ENCODE assay signal across 9 cellular contexts in the genomic region with DNA sequence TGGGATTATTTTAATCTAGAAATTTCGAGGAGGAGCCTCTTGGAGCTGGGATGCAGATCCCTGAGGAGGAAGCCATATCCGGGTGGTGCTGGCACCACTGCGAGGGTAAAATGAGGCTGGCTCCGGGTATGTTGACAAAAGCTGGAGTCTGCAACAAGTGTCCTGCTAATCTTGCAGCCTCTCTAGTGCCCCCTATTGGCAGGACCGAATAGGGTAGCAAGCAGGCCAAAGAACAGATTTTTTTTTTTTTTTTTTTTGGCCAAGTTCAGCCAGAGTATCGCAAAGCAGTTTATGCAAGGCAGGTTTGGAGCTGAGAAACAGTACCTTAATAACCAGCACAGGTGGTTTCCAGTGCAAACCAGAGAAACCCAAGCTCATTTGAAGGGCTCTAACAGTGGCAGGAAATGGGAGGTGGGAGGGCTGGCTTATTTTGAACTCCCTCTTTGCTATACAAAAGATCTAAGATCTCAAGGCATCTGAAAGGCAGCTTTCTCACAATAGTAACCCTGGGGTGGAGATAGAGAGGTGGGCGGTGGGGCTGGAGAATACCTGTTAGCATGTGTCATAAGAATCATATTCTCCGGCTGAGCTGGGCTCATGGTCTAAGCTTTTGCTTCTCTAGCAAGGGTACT. TPM values are rescaled to one million over a fixed set of nuclear protein-coding genes. Genes with fewer than 3 reads are reported as not detected.
DNase-seq lines count a peak whose midpoint lies in the region; ATAC-seq and TF ChIP-seq lines count a peak whose summit lies in the region.
"Had no signal": no experiment of that assay in that cellular context is flagged by ENCODE, and none has a peak within 500 bp of the region (broad histone marks: within the 10 kb centered on the region; RNA-seq: fewer than 3 reads in every experiment).

No MANE protein-coding gene starts in this region.

- peaks cover 15% of the 10 kb centered on the region for H3K27me3 Mint-ChIP-seq in progenitor cell of endocrine pancreas

- H3K9me2 ChIP-seq in DOHH2 (replicated peaks; ENCODE audit: control insufficient read depth, low read length): no peaks in the 10 kb centered on the region
- H3K9me2 ChIP-seq in PC-9 (ENCODE audit: insufficient read depth): no peaks in the 10 kb centered on the region

- WGBS in adrenal gland, 4 donors: 72 to 79% (median 77%) methylated on average over 8 of the region's 8 CpGs

- POLR2A ChIA-PET in PC-9 (lab: Charles Lee; ENCODE audit: unreplicated experiment): interaction anchor here (0.5 to 1.0 kb wide), 6 partner anchors 9 to 553 kb away, joined by 3 to 10 read pairs (median 4); no protein-coding TSS in a partner anchor

- intact Hi-C loops in PC-9 (cut with micrococcal nuclease; ENCODE audit: unreplicated experiment): loop anchor here (1.0 to 2.0 kb wide), 2 partner anchors 18 to 35 kb away; no protein-coding TSS in a partner anchor
- intact Hi-C loops in adrenal gland (cut with DNase I): loop anchor here in 1 of 2 donors (10.0 kb wide), 1 partner anchor 380 kb away; no protein-coding TSS in a partner anchor

- H3K27ac ChIP-seq in DOHH2 (ENCODE audit: low read depth, low read length) (no peak overlapping the region), PC-9 (peak overlapping the region; percentile 50), adrenal gland (no peak overlapping the region)

- 0 out of 2 replicates have a peak overlapping the region, but pooled peaks have one; percentile 75 for H2AFZ ChIP-seq in PC-9

- H3K27me3 ChIP-seq in DOHH2 (ENCODE audit: control insufficient read depth, low read length) (peaks cover 8% of the 10 kb centered on the region; the same call in 1 of the 2 replicates), PC-9 (ENCODE audit: insufficient read depth, low read depth) (no peaks in the 10 kb centered on the region), adrenal gland (no peaks in the 10 kb centered on the region)

- no peak overlapping the region for H3K4me3 Mint-ChIP-seq in progenitor cell of endocrine pancreas (ENCODE audit: low read depth)

- H3K9me3 Mint-ChIP-seq in progenitor cell of endocrine pancreas (ENCODE audit: low read depth): no peaks in the 10 kb centered on the region

- TF ChIP-seq CTCF in DOHH2 (IDR thresholded peaks at IDR 0.05; ENCODE audit: low read depth, low read length, poor library complexity, severe bottlenecking) (peak; percentile 66), PC-9 (conservative IDR thresholded peaks at IDR 0.05) (peak; percentile 51), adrenal gland (IDR thresholded peaks at IDR 0.05) (peak in 1 of 6 experiments; percentile 29), progenitor cell of endocrine pancreas (IDR thresholded peaks at IDR 0.05; ENCODE audit: unreplicated experiment) (peak; percentile 32)

- H4K20me1 ChIP-seq in DOHH2 (ENCODE audit: control insufficient read depth, insufficient read depth, low read depth, low read length) (no peaks in the 10 kb centered on the region), PC-9 (ENCODE audit: insufficient read depth) (no peaks in the 10 kb centered on the region)

- TF ChIP-seq POLR2A in adrenal gland (IDR thresholded peaks at IDR 0.05): no peak

- CTCF ChIA-PET in PC-9 (lab: Charles Lee): interaction anchor here (0.6 to 2.3 kb wide), 10 partner anchors 8 to 1610 kb away, joined by 4 to 13 read pairs (median 6); partner anchors contain the start of gene OCIAD2

- H3K36me3 ChIP-seq in DOHH2 (ENCODE audit: control insufficient read depth, low read length) (no peaks in the 10 kb centered on the region), PC-9 (ENCODE audit: low read depth) (no peaks in the 10 kb centered on the region), adrenal gland (replicated peaks in 1 of 2) (no peaks in the 10 kb centered on the region)

- H3K9me3 ChIP-seq in DOHH2 (ENCODE audit: control insufficient read depth, insufficient read depth, low read length) (no peaks in the 10 kb centered on the region), PC-9 (ENCODE audit: insufficient read depth, low read depth) (no peaks in the 10 kb centered on the region), adrenal gland (replicated peaks in 1 of 3) (no peaks in the 10 kb centered on the region)

- no peak overlapping the region for H3K4me3 ChIP-seq in DOHH2 (ENCODE audit: low read length)
- peak overlapping the region; percentile 12; the same call in 1 of the 2 replicates for H3K4me3 ChIP-seq in PC-9
- no peak overlapping the region for H3K4me3 ChIP-seq in adrenal gland

- H3K79me2 ChIP-seq in DOHH2 (ENCODE audit: control insufficient read depth, low read length) (no peaks in the 10 kb centered on the region), PC-9 (ENCODE audit: low read depth) (no peaks in the 10 kb centered on the region)

- H3K4me1 ChIP-seq in DOHH2 (ENCODE audit: control insufficient read depth, low read length): no peaks in the 10 kb centered on the region
- peaks cover 16% of the 10 kb centered on the region for H3K4me1 ChIP-seq in PC-9 (replicated peaks; ENCODE audit: insufficient read depth)
- H3K4me1 ChIP-seq in adrenal gland (replicated peaks in 1 of 2): no peaks in the 10 kb centered on the region

- no peak overlapping the region for H3K4me2 ChIP-seq in DOHH2 (ENCODE audit: low read length)
- peak overlapping the region; percentile 31; the same call in 1 of the 2 replicates for H3K4me2 ChIP-seq in PC-9

- BruUV-seq in PC-9 (replicated peaks; lab: Mats Ljungman, UMichigan): TSS peak; percentile 91

- ATAC-seq in GM19395 (IDR thresholded peaks at IDR 0.05; ENCODE audit: unreplicated experiment) (no peak), GM19351 (IDR thresholded peaks at IDR 0.05; ENCODE audit: unreplicated experiment) (no peak), HG03520 (IDR thresholded peaks at IDR 0.05; ENCODE audit: unreplicated experiment) (no peak)

- DNase-seq in PC-9 (peak in 1 of 2 experiments; percentile 50), adrenal gland (peak in 4 of 7 donors; percentile 11 to 29 (median 20)), progenitor cell of endocrine pancreas (ENCODE audit: low spot score, unreplicated experiment) (no peak), mucosa of gallbladder (ENCODE audit: low spot score) (no peak)

- no peaks in the 10 kb centered on the region for H3K36me3 Mint-ChIP-seq in progenitor cell of endocrine pancreas (ENCODE audit: insufficient read depth)

- H3K27ac Mint-ChIP-seq in progenitor cell of endocrine pancreas: no peak overlapping the region

- H3K4me1 Mint-ChIP-seq in progenitor cell of endocrine pancreas (ENCODE audit: low read depth): no peaks in the 10 kb centered on the region

- H3F3A ChIP-seq in DOHH2 (ENCODE audit: control insufficient read depth, insufficient read depth) (no peaks in the 10 kb centered on the region), PC-9 (ENCODE audit: insufficient read depth, low read depth) (peaks cover 17% of the 10 kb centered on the region; the same call in 1 of the 2 replicates)

RNA-seq across cellular contexts. Expression of gene OCIAD2, which starts 38.2 kb away (rescaled TPM):
- total RNA-seq in PC-9 (2021) (133 and 136 TPM in 2 replicates), adrenal gland (10 to 100 TPM; 11.1 to 42.5 (median 26.2) TPM), progenitor cell of endocrine pancreas (84.3 and 108 TPM in 2 replicates), mucosa of gallbladder (115 TPM)
- 10 to 100 TPM; 18.1 to 44.1 (median 30.1) TPM for polyA plus RNA-seq in adrenal gland

RNA-seq across cellular contexts. Expression of gene CWH43, which starts 41.3 kb away (rescaled TPM):
- total RNA-seq in PC-9 (2021) (not detected in 2 replicates), adrenal gland (not detected), progenitor cell of endocrine pancreas (not detected in 2 replicates), mucosa of gallbladder (not detected)
- polyA plus RNA-seq in adrenal gland: not detected
- total RNA-seq: skeletal muscle tissue had no signal

Comparison
In these comparisons a context has a peak if more than half of its experiments do, and no peak if none do; other contexts are left out.
1. DNase-seq: peak in adrenal gland (4 of 7); none in progenitor cell of endocrine pancreas (single experiment) and mucosa of gallbladder (single experiment).